In genomic region chr17:8125196-8125946, GRCh38 we compare ENCODE assay signal across 8 cellular contexts. TPM values are rescaled to one million over a fixed set of nuclear protein-coding genes. Genes with fewer than 3 reads are reported as not detected.
DNase-seq lines count a peak whose midpoint lies in the region; ATAC-seq and TF ChIP-seq lines count a peak whose summit lies in the region.

No MANE protein-coding gene starts in this region.

- CTCF ChIA-PET in activated CD8-positive, alpha-beta memory T cell treated with anti-CD3 and anti-CD28 coated beads, Interleukin-2, amount 10 ng/mL, durations not matched to agents 7 days and 5 days (lab: Charles Lee), result interaction anchor here (1.7 to 4.0 kb wide), 6 partner anchors 12 to 61 kb away, joined by 6 to 30 read pairs (median 14); no protein-coding TSS in a partner anchor

- peak overlapping the region; percentile 80 for H3K27ac Mint-ChIP-seq in activated CD8-positive, alpha-beta memory T cell treated with anti-CD3 and anti-CD28 coated beads, Interleukin-2, amount 10 ng/mL, durations not matched to agents 7 days and 5 days
- H3K27ac Mint-ChIP-seq in mesothelial cell of epicardium, result peak overlapping the region; percentile 48

- no peak for TF ChIP-seq CTCF in mesothelial cell of epicardium (IDR thresholded peaks at IDR 0.05; ENCODE audit: unreplicated experiment)

- H2AFZ ChIP-seq in GM23248, result peak overlapping the region; percentile 93

- H3K27me3 ChIP-seq in GM23248 (replicated peaks; ENCODE audit: insufficient read depth) (no peaks in the 10 kb centered on the region), endocrine pancreas (ENCODE audit: control insufficient read depth, insufficient read depth, low read length) (no peaks in the 10 kb centered on the region)

- in situ Hi-C loops in GM23248 (cut with MboI), result no loop called here

- peaks cover 14% of the 10 kb centered on the region for H3F3A ChIP-seq in GM23248 (ENCODE audit: insufficient read depth)

- no peaks in the 10 kb centered on the region for H4K20me1 ChIP-seq in GM23248 (ENCODE audit: insufficient read depth)

- no peaks in the 10 kb centered on the region for H3K79me2 ChIP-seq in GM23248 (ENCODE audit: insufficient read depth)

- H3K4me3 ChIP-seq in GM23248 (peak overlapping the region; percentile 75), endocrine pancreas (ENCODE audit: control insufficient read depth, insufficient read depth, low read length) (peak overlapping the region; percentile 84)

- H3K4me2 ChIP-seq in GM23248 (ENCODE audit: unreplicated experiment), result peak overlapping the region; percentile 96

- peaks cover 46% of the 10 kb centered on the region for H3K27me3 Mint-ChIP-seq in activated CD8-positive, alpha-beta memory T cell treated with anti-CD3 and anti-CD28 coated beads, Interleukin-2, amount 10 ng/mL, durations not matched to agents 7 days and 5 days
- peaks cover 74% of the 10 kb centered on the region for H3K27me3 Mint-ChIP-seq in mesothelial cell of epicardium (ENCODE audit: low read depth)

- 4% methylated on average over 36 to 39 of the region's 40 CpGs for WGBS in GM23248 (ENCODE audit: low coverage in 1 of 2, low lambda C conversion rate in 2 of 2, missing lambda C conversion rate in 2 of 2), 2 experiments

- peak; percentile 64 for DNase-seq in AG08395 (ENCODE audit: low spot score)
- peak; percentile 66 for DNase-seq in GM23248
- peak; percentile 52 for DNase-seq in NOMO-1 treated with dmso at 0.1 percent for 144 hours (lab: John Stamatoyannopoulos, UW; ENCODE audit: unreplicated experiment)
- DNase-seq in activated CD8-positive, alpha-beta memory T cell treated with anti-CD3 and anti-CD28 coated beads, Interleukin-2, amount 10 ng/mL, durations not matched to agents 7 days and 5 days, result peak; percentile 92
- DNase-seq in mesothelial cell of epicardium (ENCODE audit: low spot score in 2 of 2, unreplicated experiment in 2 of 2), result peak; percentile 72 to 97
- peak; percentile 70 to 80 for DNase-seq in stimulated activated CD8-positive, alpha-beta memory T cell treated with anti-CD3 and anti-CD28 coated beads, Interleukin-15, amount 100 ng/mL, for 4 hours (ENCODE audit: low read depth in 2 of 2)

- H3K9ac ChIP-seq in GM23248 (peak overlapping the region; percentile 60), endocrine pancreas (ENCODE audit: control insufficient read depth, insufficient read depth, low read length) (no peak overlapping the region)

- H3K9me3 ChIP-seq in GM23248 (ENCODE audit: low read depth), result no peaks in the 10 kb centered on the region
- no peaks in the 10 kb centered on the region for H3K9me3 ChIP-seq in endocrine pancreas (ENCODE audit: control insufficient read depth, low read length)

- H3K4me3 Mint-ChIP-seq in activated CD8-positive, alpha-beta memory T cell treated with anti-CD3 and anti-CD28 coated beads, Interleukin-2, amount 10 ng/mL, durations not matched to agents 7 days and 5 days, result peak overlapping the region; percentile 95
- H3K4me3 Mint-ChIP-seq in mesothelial cell of epicardium, result peak overlapping the region; percentile 78

- peak; percentile 24 for ATAC-seq in activated CD8-positive, alpha-beta memory T cell treated with anti-CD3 and anti-CD28 coated beads, Interleukin-2, amount 10 ng/mL, durations not matched to agents 7 days and 5 days
- ATAC-seq in GM21619 (IDR thresholded peaks at IDR 0.05; ENCODE audit: unreplicated experiment), result no peak

- H3K36me3 ChIP-seq in GM23248 (ENCODE audit: low read depth), result no peaks in the 10 kb centered on the region
- H3K36me3 ChIP-seq in endocrine pancreas (ENCODE audit: control insufficient read depth, insufficient read depth, low read length), result no peaks in the 10 kb centered on the region

- peaks cover 22% of the 10 kb centered on the region for H3K4me1 ChIP-seq in GM23248 (ENCODE audit: insufficient read depth)
- H3K4me1 ChIP-seq in endocrine pancreas (ENCODE audit: control insufficient read depth, insufficient read depth, low read length), result no peaks in the 10 kb centered on the region

- peaks cover 55% of the 10 kb centered on the region for H3K4me1 Mint-ChIP-seq in activated CD8-positive, alpha-beta memory T cell treated with anti-CD3 and anti-CD28 coated beads, Interleukin-2, amount 10 ng/mL, durations not matched to agents 7 days and 5 days
- peaks cover 46% of the 10 kb centered on the region for H3K4me1 Mint-ChIP-seq in mesothelial cell of epicardium

- H3K27ac ChIP-seq in GM23248, result no peak overlapping the region

- no peaks in the 10 kb centered on the region for H3K9me2 ChIP-seq in GM23248 (ENCODE audit: insufficient read depth)

- H3K9me3 Mint-ChIP-seq in activated CD8-positive, alpha-beta memory T cell treated with anti-CD3 and anti-CD28 coated beads, Interleukin-2, amount 10 ng/mL, durations not matched to agents 7 days and 5 days (ENCODE audit: low read depth), result no peaks in the 10 kb centered on the region
- no peaks in the 10 kb centered on the region for H3K9me3 Mint-ChIP-seq in mesothelial cell of epicardium

- no peaks in the 10 kb centered on the region for H3K36me3 Mint-ChIP-seq in activated CD8-positive, alpha-beta memory T cell treated with anti-CD3 and anti-CD28 coated beads, Interleukin-2, amount 10 ng/mL, durations not matched to agents 7 days and 5 days
- no peaks in the 10 kb centered on the region for H3K36me3 Mint-ChIP-seq in mesothelial cell of epicardium

RNA-seq across cellular contexts. Expression of gene HES7, which starts 1.5 kb away (rescaled TPM):
- total RNA-seq in GM23248 (2014; rRNA removed; shearing (Covaris generic)), result not detected in 2 replicates
- polyA plus RNA-seq in GM23248 (2016; fragmentation: Nextera tagmentation; extraction: Ambion mirVana), result not detected in 2 replicates
- total RNA-seq in activated CD8-positive, alpha-beta memory T cell treated with anti-CD3 and anti-CD28 coated beads, Interleukin-2, amount 10 ng/mL, durations not matched to agents 7 days and 5 days, result 1 to 10 TPM; 1.2 TPM
- total RNA-seq in mesothelial cell of epicardium, result 0.45 to 0.75 TPM (median 0.66 TPM) in 3 replicates

RNA-seq across cellular contexts. Expression of gene ALOXE3, which starts 7.1 kb away (rescaled TPM):
- total RNA-seq in GM23248 (2014; rRNA removed; shearing (Covaris generic)), result under 0.01 TPM in 1 of 2 replicates, not detected in the other
- polyA plus RNA-seq in GM23248 (2016; fragmentation: Nextera tagmentation; extraction: Ambion mirVana), result 0.11 and 0.19 TPM in 2 replicates
- not detected for total RNA-seq in activated CD8-positive, alpha-beta memory T cell treated with anti-CD3 and anti-CD28 coated beads, Interleukin-2, amount 10 ng/mL, durations not matched to agents 7 days and 5 days
- 0.09 to 0.13 TPM in 2 of 3 replicates, not detected in the other for total RNA-seq in mesothelial cell of epicardium

RNA-seq across cellular contexts. Expression of gene PER1, which starts 26.8 kb away (rescaled TPM):
- 4.4 and 5.1 TPM in 2 replicates for total RNA-seq in GM23248 (2014; rRNA removed; shearing (Covaris generic))
- polyA plus RNA-seq in GM23248 (2016; fragmentation: Nextera tagmentation; extraction: Ambion mirVana), result 5.3 and 5.9 TPM in 2 replicates
- total RNA-seq in activated CD8-positive, alpha-beta memory T cell treated with anti-CD3 and anti-CD28 coated beads, Interleukin-2, amount 10 ng/mL, durations not matched to agents 7 days and 5 days, result 10 to 100 TPM; 47.3 to 56.4 TPM
- total RNA-seq in mesothelial cell of epicardium, result 55.2 to 70.2 TPM (median 58.0 TPM) in 3 replicates

RNA-seq across cellular contexts. Expression of gene VAMP2, which starts 37.4 kb away (rescaled TPM):
- 6.2 and 6.5 TPM in 2 replicates for total RNA-seq in GM23248 (2014; rRNA removed; shearing (Covaris generic))
- 25.5 and 27.1 TPM in 2 replicates for polyA plus RNA-seq in GM23248 (2016; fragmentation: Nextera tagmentation; extraction: Ambion mirVana)
- 10 to 100 TPM; 47.6 to 68.9 TPM for total RNA-seq in activated CD8-positive, alpha-beta memory T cell treated with anti-CD3 and anti-CD28 coated beads, Interleukin-2, amount 10 ng/mL, durations not matched to agents 7 days and 5 days
- 51.3 to 55.3 TPM (median 54.8 TPM) in 3 replicates for total RNA-seq in mesothelial cell of epicardium

RNA-seq across cellular contexts. Expression of gene ALOX12B, which starts 37.9 kb away (rescaled TPM):
- total RNA-seq in GM23248 (2014; rRNA removed; shearing (Covaris generic)), result not detected in 2 replicates
- not detected in 2 replicates for polyA plus RNA-seq in GM23248 (2016; fragmentation: Nextera tagmentation; extraction: Ambion mirVana)
- total RNA-seq in activated CD8-positive, alpha-beta memory T cell treated with anti-CD3 and anti-CD28 coated beads, Interleukin-2, amount 10 ng/mL, durations not matched to agents 7 days and 5 days, result under 1 TPM; 0.42 to 0.64 TPM
- 0.70 TPM in 1 of 3 replicates, not detected in the others for total RNA-seq in mesothelial cell of epicardium
